30 cellular contexts compared by ENCODE assay signal in genomic region chr15:45476395-45476794, GRCh38.
"Had no signal": no experiment of that assay in that cellular context is flagged by ENCODE, and none has a peak within 500 bp of the region (broad histone marks: within the 10 kb centered on the region; RNA-seq: fewer than 3 reads in every experiment).

No MANE protein-coding gene starts in this region.

- H3K36me3 Mint-ChIP-seq: activated CD8-positive, alpha-beta memory T cell treated with anti-CD3 and anti-CD28 coated beads, Interleukin-2, amount 10 ng/mL, durations not matched to agents 7 days and 5 days; activated naive CD8-positive, alpha-beta T cell had no signal

- H3K4me3 ChIP-seq: adrenal gland, body of pancreas, esophagus squamous epithelium, gastroesophageal sphincter had no signal

- ATAC-seq: activated CD4-positive, alpha-beta T cell treated with anti-CD3 and anti-CD28 coated beads for 36 hours; activated CD8-positive, alpha-beta memory T cell treated with anti-CD3 and anti-CD28 coated beads, Interleukin-2, amount 10 ng/mL, durations not matched to agents 7 days and 5 days; activated CD8-positive, alpha-beta T cell treated with anti-CD3 and anti-CD28 coated beads, Interleukin-2, amount 10 ng/mL, durations not matched to agents 7 days and 5 days; activated naive CD8-positive, alpha-beta T cell treated with anti-CD3 and anti-CD28 coated beads, Interleukin-2, amount 50 U/mL, for 24 hours; body of pancreas; effector memory CD8-positive, alpha-beta T cell; gastroesophageal sphincter had no signal

- FAIRE-seq: colon had no signal

- DNase-seq: activated CD4-positive, alpha-beta T cell treated with anti-CD3 and anti-CD28 coated beads for 36 hours; activated CD4-positive, alpha-beta T cell treated with anti-CD3 and anti-CD28 coated beads, Interleukin-2, amount 50 U/mL, for 1 hour; activated CD4-positive, alpha-beta T cell treated with anti-CD3 and anti-CD28 coated beads, Interleukin-2, amount 50 U/mL, for 48 hours; activated CD4-positive, CD25-positive, alpha-beta regulatory T cell; activated CD4-positive, CD25-positive, alpha-beta regulatory T cell treated with anti-CD3 and anti-CD28 coated beads, Interleukin-2, amount 50 U/mL, for 72 hours; activated CD8-positive, alpha-beta memory T cell treated with anti-CD3 and anti-CD28 coated beads, Interleukin-2, amount 10 ng/mL, durations not matched to agents 7 days and 5 days; activated CD8-positive, alpha-beta memory T cell treated with anti-CD3 and anti-CD28 coated beads, Interleukin-2, amount 50 U/mL, for 4 hours; activated CD8-positive, alpha-beta T cell treated with anti-CD3 and anti-CD28 coated beads, Interleukin-2, amount 10 ng/mL, durations not matched to agents 7 days and 5 days; activated gamma-delta T cell treated with Interleukin-2 at 50 U/mL for 16 hours; activated naive CD4-positive, alpha-beta T cell treated with anti-CD3 and anti-CD28 coated beads, Interleukin-2, amount 50 U/mL, for 16 hours; activated naive CD4-positive, alpha-beta T cell treated with Interleukin-2 at 50 U/mL for 16 hours; activated naive CD8-positive, alpha-beta T cell treated with anti-CD3 and anti-CD28 coated beads, Interleukin-2, amount 50 U/mL, for 24 hours; activated T-cell treated with anti-CD3 and anti-CD28 coated beads, Interleukin-2, amount 50 U/mL, for 1 hour; activated T-cell treated with anti-CD3 and anti-CD28 coated beads, Interleukin-2, amount 50 U/mL, for 48 hours; adrenal gland; amygdala; aorta; body of pancreas; caudate nucleus; cortex of kidney; dermis blood vessel endothelial cell; effector CD4-positive, alpha-beta T cell; effector memory CD8-positive, alpha-beta T cell; esophagus squamous epithelium; foreskin melanocyte; T-helper 2 cell had no signal

- H3K9me3 Mint-ChIP-seq: activated naive CD8-positive, alpha-beta T cell treated with anti-CD3 and anti-CD28 coated beads, Interleukin-2, amount 50 U/mL, for 24 hours; effector memory CD8-positive, alpha-beta T cell had no signal

- H3K27me3 ChIP-seq: body of pancreas had no signal

- H3K4me1 Mint-ChIP-seq: activated CD4-positive, alpha-beta T cell treated with anti-CD3 and anti-CD28 coated beads for 36 hours; activated CD8-positive, alpha-beta memory T cell treated with anti-CD3 and anti-CD28 coated beads, Interleukin-2, amount 10 ng/mL, durations not matched to agents 7 days and 5 days; activated naive CD8-positive, alpha-beta T cell treated with anti-CD3 and anti-CD28 coated beads, Interleukin-2, amount 50 U/mL, for 24 hours had no signal

- H3K27ac Mint-ChIP-seq: activated CD4-positive, alpha-beta T cell treated with anti-CD3 and anti-CD28 coated beads for 36 hours; activated CD8-positive, alpha-beta memory T cell treated with anti-CD3 and anti-CD28 coated beads, Interleukin-2, amount 10 ng/mL, durations not matched to agents 7 days and 5 days; activated CD8-positive, alpha-beta T cell treated with anti-CD3 and anti-CD28 coated beads, Interleukin-2, amount 10 ng/mL, durations not matched to agents 7 days and 5 days; activated naive CD8-positive, alpha-beta T cell; activated naive CD8-positive, alpha-beta T cell treated with anti-CD3 and anti-CD28 coated beads, Interleukin-2, amount 50 U/mL, for 24 hours; effector memory CD8-positive, alpha-beta T cell had no signal

- H3K4me3 Mint-ChIP-seq: activated CD4-positive, alpha-beta T cell treated with anti-CD3 and anti-CD28 coated beads for 36 hours; activated CD8-positive, alpha-beta memory T cell treated with anti-CD3 and anti-CD28 coated beads, Interleukin-2, amount 10 ng/mL, durations not matched to agents 7 days and 5 days; activated CD8-positive, alpha-beta T cell treated with anti-CD3 and anti-CD28 coated beads, Interleukin-2, amount 10 ng/mL, durations not matched to agents 7 days and 5 days; activated naive CD8-positive, alpha-beta T cell; activated naive CD8-positive, alpha-beta T cell treated with anti-CD3 and anti-CD28 coated beads, Interleukin-2, amount 50 U/mL, for 24 hours; effector memory CD8-positive, alpha-beta T cell had no signal

- H3K36me3 ChIP-seq: adrenal gland had no signal

- H3K27ac ChIP-seq: adrenal gland, body of pancreas, epithelial cell of prostate, esophagus squamous epithelium, gastroesophageal sphincter had no signal

- H3K4me1 ChIP-seq: adrenal gland, body of pancreas, esophagus squamous epithelium, gastroesophageal sphincter had no signal

- H3K9me3 ChIP-seq: adrenal gland, body of pancreas, esophagus squamous epithelium, gastroesophageal sphincter had no signal
